Comparison of ENCODE assay signal across 8 cellular contexts in genomic region chrX:130110379-130111219, GRCh38. TPM values are rescaled to one million over a fixed set of nuclear protein-coding genes. Genes with fewer than 3 reads are reported as not detected.
DNase-seq lines count a peak whose midpoint lies in the region; ATAC-seq, FAIRE-seq and TF ChIP-seq lines count a peak whose summit lies in the region.

Gene ELF4, minus strand, starts transcription at chrX:130110497. Its CDS starts 29,167 bp downstream, at chrX:130081330.

- no TSS peak for BruUV-seq in PC-9 (replicated peaks; lab: Mats Ljungman, UMichigan)

- POLR2A ChIA-PET in PC-9 (lab: Charles Lee; ENCODE audit: unreplicated experiment) = interaction anchor here (0.6 kb wide), 1 partner anchor 558 kb away, joined by 5 read pairs; no protein-coding TSS in a partner anchor

- intact Hi-C loops in PC-9 (cut with micrococcal nuclease; ENCODE audit: unreplicated experiment) (loop anchor here (5.0 kb wide), 2 partner anchors 57 to 128 kb away; partner anchors contain the start of genes AIFM1 and BCORL1), pancreas (cut with DNase I) (no loop called here)

- H3K9me3 ChIP-seq in PC-9 (ENCODE audit: insufficient read depth, low read depth) (no peaks in the 10 kb centered on the region), pancreas (no peaks in the 10 kb centered on the region)

- H2AFZ ChIP-seq in PC-9 = peak within 1 kb of the TSS; percentile 84

- H3K4me3 ChIP-seq in PC-9 (peak within 1 kb of the TSS; percentile 94), pancreas (peak within 1 kb of the TSS; percentile 23 to 52 (median 40))

- FAIRE-seq in frontal cortex (lab: Jason Lieb, UNC) (no peak), pancreas (lab: Jason Lieb, UNC) (no peak)

- peaks cover 76% of the 10 kb centered on the region for H3K4me1 ChIP-seq in PC-9 (replicated peaks; ENCODE audit: insufficient read depth)
- H3K4me1 ChIP-seq in pancreas = no peaks in the 10 kb centered on the region

- peaks cover 44% of the 10 kb centered on the region for H3F3A ChIP-seq in PC-9 (ENCODE audit: insufficient read depth, low read depth)

- no peaks in the 10 kb centered on the region for H3K27me3 ChIP-seq in PC-9 (ENCODE audit: insufficient read depth, low read depth)
- H3K27me3 ChIP-seq in pancreas = no peaks in the 10 kb centered on the region

- H3K9me2 ChIP-seq in PC-9 (ENCODE audit: insufficient read depth) = no peaks in the 10 kb centered on the region

- peak within 1 kb of the TSS; percentile 92 for H3K27ac ChIP-seq in PC-9
- H3K27ac ChIP-seq in pancreas = peak within 1 kb of the TSS in 2 of 4 donors; percentile 54 to 69

- 3 to 30% methylated on average over 33 to 96 of the region's 123 CpGs for WGBS in pancreas, 2 donors

- ATAC-seq in HG03095 (IDR thresholded peaks at IDR 0.05; ENCODE audit: unreplicated experiment) = peak; percentile 37
- peak; percentile 64 to 87 (median 78) for ATAC-seq in pancreas

- TF ChIP-seq CTCF in PC-9 (conservative IDR thresholded peaks at IDR 0.05) (no peak), pancreas (IDR thresholded peaks at IDR 0.05) (no peak)

- peaks cover 46% of the 10 kb centered on the region for H3K79me2 ChIP-seq in PC-9 (ENCODE audit: low read depth)

- peaks cover 25% of the 10 kb centered on the region for H4K20me1 ChIP-seq in PC-9 (ENCODE audit: insufficient read depth)

- H3K4me2 ChIP-seq in PC-9 = peak within 1 kb of the TSS; percentile 94

- CTCF ChIA-PET in PC-9 (lab: Charles Lee) = interaction anchor here (0.7 kb wide), 1 partner anchor 12 kb away, joined by 3 read pairs; no protein-coding TSS in a partner anchor

- H3K36me3 ChIP-seq in PC-9 (ENCODE audit: low read depth) (no peaks in the 10 kb centered on the region), pancreas (no peaks in the 10 kb centered on the region)

- DNase-seq in NCI-H748 (lab: John Stamatoyannopoulos, UW; ENCODE audit: unreplicated experiment) (peak; percentile 63), NCI-H748 treated with DMSO at 0.1 percent for 48 hours (lab: John Stamatoyannopoulos, UW) (no peak), PC-9 (peak; percentile 77 to 86), frontal cortex (ENCODE audit: low spot score in 2 of 2) (peak; percentile 69 to 72), pancreas (peak in 3 of 6 donors; percentile 49 to 73 (median 55)), DMS114 treated with DMSO at 0.1 percent for 48 hours (lab: John Stamatoyannopoulos, UW; ENCODE audit: unreplicated experiment) (no peak)
- DNase-seq in activated effector memory CD4-positive, alpha-beta T cell treated with Interleukin-2 at 50 U/mL for 16 hours = peak; percentile 42

RNA-seq across cellular contexts. Expression of gene ELF4, which starts in this region (rescaled TPM):
- total RNA-seq in PC-9 (2021) (53.0 and 60.3 TPM in 2 replicates), frontal cortex (0.41 TPM), pancreas (1 to 10 TPM; 1.4 to 4.6 (median 2.0) TPM)
- polyA plus RNA-seq in pancreas = 1 to 10 TPM; 1.1 to 2.0 TPM

Comparison
In these comparisons a context has a peak if more than half of its experiments do, and no peak if none do; other contexts are left out.
1. DNase-seq: peak in NCI-H748 (single experiment), PC-9 (2 of 2) and activated effector memory CD4-positive, alpha-beta T cell treated with Interleukin-2 at 50 U/mL for 16 hours (single experiment); none in NCI-H748 treated with DMSO at 0.1 percent for 48 hours (single experiment) and DMS114 treated with DMSO at 0.1 percent for 48 hours (single experiment).
2. Peak in DNase-seq in frontal cortex; RNA of the gene not detected or under 1 TPM.